In genomic region chr11:57277845-57278720, GRCh38 we compare ENCODE assay signal across 9 cellular contexts. TPM values are rescaled to one million over a fixed set of nuclear protein-coding genes. Genes with fewer than 3 reads are reported as not detected.
DNase-seq lines count a peak whose midpoint lies in the region; ATAC-seq, FAIRE-seq and TF ChIP-seq lines count a peak whose summit lies in the region.
"Had no signal": no experiment of that assay in that cellular context is flagged by ENCODE, and none has a peak within 500 bp of the region (broad histone marks: within the 10 kb centered on the region; RNA-seq: fewer than 3 reads in every experiment).

No MANE protein-coding gene starts in this region.

- H3K4me1 ChIP-seq in DND-41 (ENCODE audit: insufficient read depth, low read length) (peaks cover 3% of the 10 kb centered on the region), spleen (peaks cover 0 to 36% (median 18%) of the 10 kb centered on the region in 6 donors)

- peaks cover 29% of the 10 kb centered on the region for H3K4me1 Mint-ChIP-seq in brain

- H3K27me3 ChIP-seq in DND-41 (ENCODE audit: insufficient read depth, low read length, poor library complexity), result peaks cover 19% of the 10 kb centered on the region
- peaks cover 0 to 27% (median 0%) of the 10 kb centered on the region in 7 donors for H3K27me3 ChIP-seq in spleen (replicated peaks in 1 of 7)

- no peak overlapping the region; the same call in 1 of the 2 replicates for H3K4me2 ChIP-seq in DND-41 (ENCODE audit: insufficient read depth, low read length)

- peak overlapping the region; percentile 46 to 82 (median 66) for H3K4me3 Mint-ChIP-seq in brain
- H3K4me3 Mint-ChIP-seq: activated naive CD8-positive, alpha-beta T cell had no signal

- DNase-seq in DND-41 (peak; percentile 53), KBM-7 (peak; percentile 51), RCC 7860 (ENCODE audit: low spot score) (peak; percentile 22), inferior parietal cortex (ENCODE audit: extremely low spot score) (peak; percentile 78), spleen (no peak), GF-D8 (lab: John Stamatoyannopoulos, UW) (no peak)

- H3K27ac Mint-ChIP-seq in brain, result peak overlapping the region; percentile 69 to 96 (median 86)
- H3K27ac Mint-ChIP-seq: activated naive CD8-positive, alpha-beta T cell had no signal

- H3K79me2 ChIP-seq in DND-41 (ENCODE audit: insufficient read depth, low read length), result no peaks in the 10 kb centered on the region

- WGBS in spleen, 5 donors, result 9 to 11% (median 10%) methylated on average over 14 of the region's 14 CpGs

- H3K4me3 ChIP-seq in DND-41 (ENCODE audit: low read depth in 1 of 2, low read length in 2 of 2) (no peak overlapping the region), spleen (peak overlapping the region in 1 of 8 donors; percentile 6)

- H3K9me3 Mint-ChIP-seq in brain, result peaks cover 3 to 15% (median 9%) of the 10 kb centered on the region in 5 experiments

- no peak overlapping the region for H3K9ac ChIP-seq in DND-41 (ENCODE audit: low read depth, low read length)

- no peak overlapping the region for H3K27ac ChIP-seq in DND-41 (ENCODE audit: low read length)
- H3K27ac ChIP-seq in spleen, result peak overlapping the region; percentile 30 to 80 (median 64)

- H2AFZ ChIP-seq in DND-41 (ENCODE audit: low read depth, low read length), result peak overlapping the region; percentile 54; the same call in 1 of the 2 replicates

- peak; percentile 86 for ATAC-seq in DND-41 (ENCODE audit: insufficient read depth, low read depth)
- peak; percentile 70 for ATAC-seq in GM21447 (IDR thresholded peaks at IDR 0.05; ENCODE audit: unreplicated experiment)

- no peak for TF ChIP-seq POLR2A in spleen (IDR thresholded peaks at IDR 0.05)

- no peaks in the 10 kb centered on the region for H3K9me3 ChIP-seq in DND-41 (ENCODE audit: insufficient read depth, low read length, severe bottlenecking)
- H3K9me3 ChIP-seq in spleen, result peaks cover 0 to 21% (median 5%) of the 10 kb centered on the region in 8 donors

- H3K27me3 Mint-ChIP-seq in brain, result peaks cover 7% of the 10 kb centered on the region

- H3K36me3 Mint-ChIP-seq in brain, result no peaks in the 10 kb centered on the region

- intact Hi-C loops in spleen (cut with DNase I; ENCODE audit: low total_unique reads), result no loop called here

- no peaks in the 10 kb centered on the region for H4K20me1 ChIP-seq in DND-41 (ENCODE audit: insufficient read depth, low read length)

- H3K36me3 ChIP-seq in DND-41 (ENCODE audit: insufficient read depth, low read length) (no peaks in the 10 kb centered on the region), spleen (no peaks in the 10 kb centered on the region)

- FAIRE-seq in RCC 7860 (lab: Jason Lieb, UNC), result no peak

- in situ Hi-C loops in KBM-7 (cut with MboI; ENCODE audit: low pct_unique_long_range_greater_than_20kb, low sequenced_read_pairs), result no loop called here

- TF ChIP-seq CTCF in DND-41 (IDR thresholded peaks at IDR 0.05; ENCODE audit: borderline replicate concordance, extremely low read depth, low read length, poor library complexity, severe bottlenecking), result peak; percentile 87
- TF ChIP-seq CTCF in brain (conservative IDR thresholded peaks at IDR 0.05), result peak; percentile 64 to 82
- peak; percentile 53 to 81 (median 72) for TF ChIP-seq CTCF in spleen (IDR thresholded peaks at IDR 0.05 in 8 of 11, conservative IDR thresholded peaks at IDR 0.05 in 3 of 11)

RNA-seq across cellular contexts. Expression of gene APLNR, which starts 41.0 kb away (rescaled TPM):
- polyA plus RNA-seq in brain (ENCODE audit: insufficient read depth, low read depth, low replicate concordance) (47.9 TPM), spleen (10 to 100 TPM in 2 of 3 donors, 1 to 10 TPM in 1; 3.0 to 38.6 (median 10.8) TPM)
- total RNA-seq in spleen, result 100 to 1,000 TPM in 5 of 7 donors, 10 to 100 TPM in 2; 55.9 to 319 (median 155) TPM

RNA-seq across cellular contexts. Expression of gene TNKS1BP1, which starts 46.7 kb away (rescaled TPM):
- polyA plus RNA-seq in brain (ENCODE audit: insufficient read depth, low read depth, low replicate concordance) (44.0 TPM), spleen (10 to 100 TPM; 19.8 to 51.6 (median 21.7) TPM)
- total RNA-seq in spleen, result 100 to 1,000 TPM in 1 of 7 donors, 10 to 100 TPM in 6; 30.5 to 126 (median 48.5) TPM

RNA-seq across cellular contexts. Expression of gene SSRP1, which starts 57.6 kb away (rescaled TPM):
- polyA plus RNA-seq in brain (ENCODE audit: insufficient read depth, low read depth, low replicate concordance) (226 TPM), spleen (10 to 100 TPM; 35.5 to 52.0 (median 42.6) TPM)
- total RNA-seq in spleen, result 10 to 100 TPM; 41.9 to 67.1 (median 53.1) TPM

Comparison
In these comparisons a context has a peak if more than half of its experiments do, and no peak if none do; other contexts are left out.
1. DNase-seq: peak in DND-41 (single experiment), KBM-7 (single experiment), RCC 7860 (single experiment) and inferior parietal cortex (single experiment); none in spleen (single experiment) and GF-D8 (single experiment).
2. Peak in every context shown above with its lines, with median percentiles within 50 percentile points of each other: CTCF ChIP-seq.